25 cellular contexts compared by ENCODE assay signal in genomic region chr7:28607179-28607578, GRCh38.
"Had no signal": no experiment of that assay in that cellular context is flagged by ENCODE, and none has a peak within 500 bp of the region (broad histone marks: within the 10 kb centered on the region; RNA-seq: fewer than 3 reads in every experiment).

No MANE protein-coding gene starts in this region.

- DNase-seq: activated CD4-positive, alpha-beta memory T cell treated with anti-CD3 and anti-CD28 coated beads, Interleukin-2, amount 10 ng/mL, durations not matched to agents 7 days and 5 days; activated CD4-positive, alpha-beta T cell treated with anti-CD3 and anti-CD28 coated beads, Interleukin-2, amount 10 ng/mL, durations not matched to agents 24 days and 14 days; activated naive CD4-positive, alpha-beta T cell; activated T-cell treated with anti-CD3 and anti-CD28 coated beads, Interleukin-2, amount 50 U/mL, for 24 hours; effector memory CD8-positive, alpha-beta T cell; hippocampal formation; kidney glomerular epithelial cell; left lung; naive B cell; posterior cingulate gyrus; right lobe of liver; stimulated activated CD4-positive, alpha-beta T cell treated with anti-CD3 and anti-CD28 coated beads, Interleukin-1b, Interleukin-23, amount 100 ng/mL, for 48 hours; stimulated activated naive CD8-positive, alpha-beta T cell treated with anti-CD3 and anti-CD28 coated beads, Interleukin-15, amount 100 ng/mL, for 72 hours had no signal

- H3K9me3 ChIP-seq: left lung, right lobe of liver, suprapubic skin, tibial nerve, vagina had no signal

- H3K36me3 ChIP-seq: left lung, right lobe of liver, suprapubic skin, tibial nerve, vagina had no signal

- H3K4me3 Mint-ChIP-seq: activated CD4-positive, alpha-beta memory T cell treated with anti-CD3 and anti-CD28 coated beads, Interleukin-2, amount 10 ng/mL, durations not matched to agents 7 days and 5 days; activated CD4-positive, alpha-beta T cell treated with anti-CD3 and anti-CD28 coated beads, Interleukin-2, amount 10 ng/mL, durations not matched to agents 24 days and 14 days; activated naive CD8-positive, alpha-beta T cell; activated T-cell treated with anti-CD3 and anti-CD28 coated beads, Interleukin-2, amount 50 U/mL, for 24 hours; activated T-helper 17 cell treated with anti-CD3 and anti-CD28 coated beads, Interleukin-2, amount 50 U/mL, for 72 hours; central memory CD8-positive, alpha-beta T cell; effector memory CD8-positive, alpha-beta T cell; naive B cell; neural crest cell; stimulated activated naive CD8-positive, alpha-beta T cell treated with anti-CD3 and anti-CD28 coated beads, Interleukin-15, amount 100 ng/mL, for 72 hours had no signal

- H3K27ac ChIP-seq: left lung, right lobe of liver, skin epidermis, suprapubic skin, vagina, VCaP had no signal

- H3K4me3 ChIP-seq: left lung, lung, right lobe of liver, skin epidermis, suprapubic skin, tibial nerve, vagina had no signal

- H3K4me1 ChIP-seq: left lung, right lobe of liver, vagina had no signal

- H3K27me3 Mint-ChIP-seq: stimulated activated naive CD8-positive, alpha-beta T cell treated with anti-CD3 and anti-CD28 coated beads, Interleukin-15, amount 100 ng/mL, for 72 hours had no signal

- H3K9me3 Mint-ChIP-seq: activated CD4-positive, alpha-beta memory T cell treated with anti-CD3 and anti-CD28 coated beads, Interleukin-2, amount 10 ng/mL, durations not matched to agents 7 days and 5 days; activated CD4-positive, alpha-beta T cell treated with anti-CD3 and anti-CD28 coated beads, Interleukin-2, amount 10 ng/mL, durations not matched to agents 24 days and 14 days; activated T-cell treated with anti-CD3 and anti-CD28 coated beads, Interleukin-2, amount 50 U/mL, for 24 hours; activated T-helper 17 cell treated with anti-CD3 and anti-CD28 coated beads, Interleukin-2, amount 50 U/mL, for 72 hours; central memory CD8-positive, alpha-beta T cell; effector memory CD8-positive, alpha-beta T cell; neural crest cell; stimulated activated naive CD8-positive, alpha-beta T cell treated with anti-CD3 and anti-CD28 coated beads, Interleukin-15, amount 100 ng/mL, for 72 hours had no signal

- ATAC-seq: activated CD4-positive, CD25-positive, alpha-beta regulatory T cell treated with anti-CD3 and anti-CD28 coated beads, Interleukin-2, amount 50 U/mL, for 24 hours; activated T-helper 17 cell treated with anti-CD3 and anti-CD28 coated beads, Interleukin-2, amount 50 U/mL, for 72 hours; effector memory CD8-positive, alpha-beta T cell; esophagus mucosa; left lung; stimulated activated naive CD8-positive, alpha-beta T cell treated with anti-CD3 and anti-CD28 coated beads, Interleukin-15, amount 100 ng/mL, for 72 hours had no signal

- H3K4me1 Mint-ChIP-seq: activated CD4-positive, alpha-beta memory T cell treated with anti-CD3 and anti-CD28 coated beads, Interleukin-2, amount 10 ng/mL, durations not matched to agents 7 days and 5 days; activated CD4-positive, alpha-beta T cell treated with anti-CD3 and anti-CD28 coated beads, Interleukin-2, amount 10 ng/mL, durations not matched to agents 24 days and 14 days; activated T-helper 17 cell treated with anti-CD3 and anti-CD28 coated beads, Interleukin-2, amount 50 U/mL, for 72 hours; central memory CD8-positive, alpha-beta T cell; naive B cell; neural crest cell; stimulated activated naive CD8-positive, alpha-beta T cell treated with anti-CD3 and anti-CD28 coated beads, Interleukin-15, amount 100 ng/mL, for 72 hours had no signal

- H3K27ac Mint-ChIP-seq: activated CD4-positive, alpha-beta memory T cell treated with anti-CD3 and anti-CD28 coated beads, Interleukin-2, amount 10 ng/mL, durations not matched to agents 7 days and 5 days; activated CD4-positive, alpha-beta T cell treated with anti-CD3 and anti-CD28 coated beads, Interleukin-2, amount 10 ng/mL, durations not matched to agents 24 days and 14 days; activated naive CD8-positive, alpha-beta T cell; activated T-cell treated with anti-CD3 and anti-CD28 coated beads, Interleukin-2, amount 50 U/mL, for 24 hours; activated T-helper 17 cell treated with anti-CD3 and anti-CD28 coated beads, Interleukin-2, amount 50 U/mL, for 72 hours; effector memory CD8-positive, alpha-beta T cell; naive B cell; stimulated activated naive CD8-positive, alpha-beta T cell treated with anti-CD3 and anti-CD28 coated beads, Interleukin-15, amount 100 ng/mL, for 72 hours had no signal

- H3K36me3 Mint-ChIP-seq: activated naive CD8-positive, alpha-beta T cell; naive B cell had no signal

- H3K27me3 ChIP-seq: left lung, right lobe of liver, suprapubic skin, tibial nerve, vagina had no signal
